Comparison of ENCODE assay signal across 17 cellular contexts in the genomic region with DNA sequence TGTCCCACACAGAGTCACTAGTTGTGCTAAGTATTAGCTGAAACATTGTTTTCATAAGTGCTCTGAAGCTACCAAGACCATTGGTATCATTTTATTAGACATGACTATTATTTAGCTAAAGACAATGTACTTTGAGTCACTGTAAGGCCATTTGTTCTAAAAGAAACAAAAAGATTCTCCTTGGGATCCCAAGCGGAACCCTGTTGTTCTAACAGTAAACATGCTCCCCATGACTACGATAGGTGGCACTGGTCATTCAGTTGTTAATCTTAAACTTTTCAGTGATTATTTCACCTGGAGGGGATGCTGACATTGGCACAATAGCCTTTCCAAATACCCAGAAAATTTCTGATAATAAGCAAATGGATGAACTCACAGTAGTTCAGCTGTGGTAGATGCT.
"Had no signal": no experiment of that assay in that cellular context is flagged by ENCODE, and none has a peak within 500 bp of the region (broad histone marks: within the 10 kb centered on the region; RNA-seq: fewer than 3 reads in every experiment).

No MANE protein-coding gene starts in this region.

- H3K4me1 Mint-ChIP-seq: stimulated activated memory B cell treated with anti-CD40 and anti-IgM and Interleukin-4, amounts not matched to agents 10 μg/mL and 1 μg/mL and 100 μg/mL, for 72 hours had no signal

- DNase-seq: central memory CD4-positive, alpha-beta T cell; effector CD4-positive, alpha-beta T cell; heart right ventricle; hypothalamus; islet precursor cell; left colon; mesendoderm; naive B cell; posterior cingulate gyrus; right cardiac atrium; small intestine; stimulated activated CD4-positive, alpha-beta T cell treated with anti-CD3 and anti-CD28 coated beads, Interleukin-12 subunit alpha, Interleukin-12 subunit beta, amount 100 ng/mL, for 4 hours; stimulated activated CD4-positive, alpha-beta T cell treated with anti-CD3 and anti-CD28 coated beads, Interleukin-2, amount 100 ng/mL, for 48 hours had no signal

- H3K27ac ChIP-seq: coronary artery, heart right ventricle, tibial nerve had no signal

- H3K4me3 ChIP-seq: coronary artery, heart right ventricle, tibial nerve had no signal

- H3K27me3 Mint-ChIP-seq: naive B cell; stimulated activated memory B cell treated with anti-CD40 and anti-IgM and Interleukin-4, amounts not matched to agents 10 μg/mL and 1 μg/mL and 100 μg/mL, for 72 hours; stimulated activated naive CD8-positive, alpha-beta T cell treated with anti-CD3 and anti-CD28 coated beads, Interleukin-15, Interleukin-2, amounts not matched to agents 100 ng/mL and 50 ng/mL, for 24 hours had no signal

- H3K9me3 Mint-ChIP-seq: stimulated activated memory B cell treated with anti-CD40 and anti-IgM and Interleukin-4, amounts not matched to agents 10 μg/mL and 1 μg/mL and 100 μg/mL, for 72 hours had no signal

- H3K4me3 Mint-ChIP-seq: naive B cell; stimulated activated memory B cell treated with anti-CD40 and anti-IgM and Interleukin-4, amounts not matched to agents 10 μg/mL and 1 μg/mL and 100 μg/mL, for 72 hours; stimulated activated naive CD8-positive, alpha-beta T cell treated with anti-CD3 and anti-CD28 coated beads, Interleukin-15, Interleukin-2, amounts not matched to agents 100 ng/mL and 50 ng/mL, for 24 hours had no signal

- H3K27ac Mint-ChIP-seq: naive B cell; stimulated activated memory B cell treated with anti-CD40 and anti-IgM and Interleukin-4, amounts not matched to agents 10 μg/mL and 1 μg/mL and 100 μg/mL, for 72 hours; stimulated activated naive CD8-positive, alpha-beta T cell treated with anti-CD3 and anti-CD28 coated beads, Interleukin-15, Interleukin-2, amounts not matched to agents 100 ng/mL and 50 ng/mL, for 24 hours had no signal

- H3K27me3 ChIP-seq: heart right ventricle, tibial nerve had no signal

- H3K9me3 ChIP-seq: heart right ventricle, tibial nerve had no signal
